2 cellular contexts compared by ENCODE assay signal in genomic region chr6:142558785-142559184, GRCh38.
A peak's percentile ranks its signal among the peaks of the same experiment; 100 is the strongest.
TF ChIP-seq lines count a peak whose summit lies in the region.

No MANE protein-coding gene starts in this region.

TF ChIP-seq in HepG2, 621 proteins besides CTCF, POLR2A, EP300 and RAD21:
- TF ChIP-seq MAFK (conservative IDR thresholded peaks at IDR 0.05 in 1 of 2, IDR thresholded peaks at IDR 0.05 in 1 of 2; ENCODE audit: low read length in 2 of 2): peak; percentile 14 to 60; a peak in 3 of 4 replicates
- TF ChIP-seq SMAD9 (CRISPR knock-in tag; IDR thresholded peaks at IDR 0.05): no peak
- no peak for TF ChIP-seq SMYD3 (CRISPR knock-in tag; IDR thresholded peaks at IDR 0.05)
- TF ChIP-seq ZBTB14 (CRISPR knock-in tag; IDR thresholded peaks at IDR 0.05): no peak
- no peak for TF ChIP-seq NFATC3 (CRISPR knock-in tag; IDR thresholded peaks at IDR 0.05)

TF ChIP-seq in K562, 482 proteins besides CTCF, POLR2A, EP300 and RAD21:
- TF ChIP-seq ZNF133 (CRISPR knock-in tag; IDR thresholded peaks at IDR 0.05) (no peak), SRSF3 (IDR thresholded peaks at IDR 0.05; ENCODE audit: insufficient read depth, low read length) (no peak), C11orf30 (IDR thresholded peaks at IDR 0.05; ENCODE audit: low read depth) (peak; percentile 18; the same call in 1 of the 2 replicates), ZNF668 (CRISPR knock-in tag; IDR thresholded peaks at IDR 0.05) (no peak), MAFG (tag; conservative IDR thresholded peaks at IDR 0.05) (0 out of 2 replicates have a peak, but pooled peaks have one; percentile 19), ZNF316 (IDR thresholded peaks at IDR 0.05) (peak; percentile 60)
TF ChIP-seq in K562: peak in this region for 3.
